ENCODE assay signal across 19 cellular contexts in the genomic region with DNA sequence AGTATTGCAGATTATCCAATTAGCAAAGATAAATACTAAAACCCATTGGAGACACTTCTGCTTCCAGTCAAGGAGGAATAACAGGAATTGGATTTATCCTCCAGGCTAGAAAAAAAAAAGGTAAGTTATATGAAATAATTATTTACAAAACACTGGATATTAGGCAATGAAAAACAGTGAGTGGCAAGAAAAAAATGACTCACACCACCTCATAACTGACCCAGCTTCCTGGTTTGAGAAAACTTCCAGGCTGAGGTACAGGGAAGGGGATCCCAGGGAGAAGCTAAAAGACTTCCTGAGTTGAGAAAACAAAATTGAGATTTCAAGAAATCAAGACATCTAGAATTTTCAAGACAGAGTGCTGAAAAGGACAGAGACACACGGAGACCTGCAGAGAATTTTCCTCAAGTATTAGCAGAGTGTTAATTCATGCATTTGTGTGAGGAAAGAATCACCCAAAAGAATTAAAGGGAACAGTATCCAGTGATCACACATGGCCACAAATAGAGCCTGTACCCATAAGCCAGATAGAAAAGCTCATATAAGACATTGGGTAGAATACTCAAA. TPM values are rescaled to one million over a fixed set of nuclear protein-coding genes. Genes with fewer than 3 reads are reported as not detected.
DNase-seq lines count a peak whose midpoint lies in the region; ATAC-seq and TF ChIP-seq lines count a peak whose summit lies in the region.
"Had no signal": no experiment of that assay in that cellular context is flagged by ENCODE, and none has a peak within 500 bp of the region (broad histone marks: within the 10 kb centered on the region; RNA-seq: fewer than 3 reads in every experiment).

No MANE protein-coding gene starts in this region.

- no TSS peak for BruUV-seq in PC-9 (replicated peaks; lab: Mats Ljungman, UMichigan)

- peak overlapping the region; percentile 60 for H3K27ac ChIP-seq in PC-9
- no peak overlapping the region for H3K27ac ChIP-seq in SK-N-SH (ENCODE audit: low read depth in 2 of 2, low read length in 1 of 2)
- H3K27ac ChIP-seq: 22Rv1 had no signal

- no peak for TF ChIP-seq RAD21 in SK-N-SH (IDR thresholded peaks at IDR 0.05; ENCODE audit: low read length)

- H3K79me2 ChIP-seq in PC-9 (ENCODE audit: low read depth) (no peaks in the 10 kb centered on the region), SK-N-SH (ENCODE audit: insufficient read depth) (no peaks in the 10 kb centered on the region)

- H3K4me2 ChIP-seq in PC-9 (peak overlapping the region; percentile 52), SK-N-SH (no peak overlapping the region)

- H3K36me3 ChIP-seq in PC-9 (ENCODE audit: low read depth) (no peaks in the 10 kb centered on the region), SK-N-SH (replicated peaks in 1 of 2; ENCODE audit: control insufficient read depth in 1 of 2, insufficient read depth in 2 of 2, low read length in 1 of 2) (no peaks in the 10 kb centered on the region)

- peak; percentile 23 for DNase-seq in DMS53 (lab: John Stamatoyannopoulos, UW)
- DNase-seq in DMS53 treated with DMSO at 0.1 percent for 48 hours (lab: John Stamatoyannopoulos, UW; ENCODE audit: unreplicated experiment), result no peak
- DNase-seq in PC-9, result peak in 1 of 2 experiments; percentile 79
- DNase-seq in epithelial cell of proximal tubule (ENCODE audit: low read depth), result peak; percentile 13
- peak; percentile 6 for DNase-seq in skeletal muscle cell (ENCODE audit: low read depth)
- no peak for DNase-seq in NOMO-1 treated with DMSO at 0.1 percent for 48 hours (lab: John Stamatoyannopoulos, UW; ENCODE audit: unreplicated experiment)
- no peak for DNase-seq in SK-N-SH
- DNase-seq: COR-L47, EL, GOT3, Kasumi-1, NCI-H1092 treated with DMSO at 0.1 percent for 48 hours, NCI-H146, NCI-H2081 treated with DMSO at 0.1 percent for 48 hours, SIG-M5 had no signal

- H3K9me2 ChIP-seq in PC-9 (ENCODE audit: insufficient read depth), result no peaks in the 10 kb centered on the region; the same call in 1 of the 2 replicates
- no peaks in the 10 kb centered on the region for H3K9me2 ChIP-seq in SK-N-SH

- H3K9me3 ChIP-seq in PC-9 (ENCODE audit: insufficient read depth, low read depth) (no peaks in the 10 kb centered on the region), SK-N-SH (no peaks in the 10 kb centered on the region)

- ATAC-seq in GM18505 (IDR thresholded peaks at IDR 0.05; ENCODE audit: unreplicated experiment), result no peak

- H3K27me3 ChIP-seq in PC-9 (ENCODE audit: insufficient read depth, low read depth) (no peaks in the 10 kb centered on the region), SK-N-SH (ENCODE audit: insufficient read depth) (no peaks in the 10 kb centered on the region)

- no peaks in the 10 kb centered on the region for H4K20me1 ChIP-seq in PC-9 (ENCODE audit: insufficient read depth)
- H4K20me1 ChIP-seq in SK-N-SH (ENCODE audit: insufficient read depth), result no peaks in the 10 kb centered on the region

- TF ChIP-seq POLR2A in GM18505 (IDR thresholded peaks at IDR 0.05; ENCODE audit: borderline replicate concordance, extremely low read depth, insufficient read depth, insufficient read length), result no peak

- CTCF ChIA-PET in PC-9 (lab: Charles Lee), result no interaction called here
- CTCF ChIA-PET in SK-N-SH (lab: Yijun Ruan, JAX), result no interaction called here

- TF ChIP-seq CTCF in PC-9 (conservative IDR thresholded peaks at IDR 0.05) (no peak), epithelial cell of proximal tubule (conservative IDR thresholded peaks at IDR 0.05; ENCODE audit: low read depth, low read length) (no peak), SK-N-SH (IDR thresholded peaks at IDR 0.05) (no peak)

- POLR2A ChIA-PET in PC-9 (lab: Charles Lee; ENCODE audit: unreplicated experiment), result no interaction called here
- POLR2A ChIA-PET in SK-N-SH (lab: Yijun Ruan, JAX), result no interaction called here

- H2AFZ ChIP-seq in PC-9 (no peak overlapping the region), SK-N-SH (ENCODE audit: low read depth) (no peak overlapping the region)

- H3K4me3 ChIP-seq in PC-9 (no peak overlapping the region), epithelial cell of proximal tubule (ENCODE audit: low read depth, low read length) (no peak overlapping the region), skeletal muscle cell (ENCODE audit: low read depth, low read length) (no peak overlapping the region), SK-N-SH (ENCODE audit: low read depth in 2 of 2, low read length in 1 of 2) (no peak overlapping the region)

- H3F3A ChIP-seq in PC-9 (ENCODE audit: insufficient read depth, low read depth) (peaks cover 22% of the 10 kb centered on the region), SK-N-SH (replicated peaks; ENCODE audit: insufficient read depth) (no peaks in the 10 kb centered on the region)

- H3K9ac ChIP-seq in SK-N-SH, result no peak overlapping the region

- intact Hi-C loops in PC-9 (cut with micrococcal nuclease; ENCODE audit: unreplicated experiment), result no loop called here

- WGBS in SK-N-SH (ENCODE audit: low lambda C conversion rate), result 3% methylated on average over 1 of the region's 1 CpG

- H3K4me1 ChIP-seq in PC-9 (replicated peaks; ENCODE audit: insufficient read depth), result peaks cover 31% of the 10 kb centered on the region
- no peaks in the 10 kb centered on the region for H3K4me1 ChIP-seq in SK-N-SH (ENCODE audit: control insufficient read depth in 1 of 2, insufficient read depth in 2 of 2, low read depth in 1 of 2, low read length in 1 of 2)

- no peak for TF ChIP-seq EP300 in SK-N-SH (IDR thresholded peaks at IDR 0.05; ENCODE audit: borderline replicate concordance in 1 of 2, low read depth in 1 of 2, low read length in 1 of 2)

TF ChIP-seq in SK-N-SH, 30 proteins besides CTCF, POLR2A, EP300 and RAD21:
- TF ChIP-seq POLR2AphosphoS5 (IDR thresholded peaks at IDR 0.05; ENCODE audit: low read depth, low read length) (no peak), RXRA (IDR thresholded peaks at IDR 0.05; ENCODE audit: borderline replicate concordance, low read depth) (no peak), TAF1 (IDR thresholded peaks at IDR 0.05; ENCODE audit: borderline replicate concordance, low read depth, low read length) (no peak), SMC3 (IDR thresholded peaks at IDR 0.05; ENCODE audit: low read depth, low read length) (no peak), JUND (IDR thresholded peaks at IDR 0.05) (no peak), GATA2 (CRISPR knock-in tag; IDR thresholded peaks at IDR 0.05) (no peak), FOXM1 (IDR thresholded peaks at IDR 0.05; ENCODE audit: low read depth) (no peak), MXI1 (IDR thresholded peaks at IDR 0.05; ENCODE audit: low read depth, low read length) (no peak), NFIC (IDR thresholded peaks at IDR 0.05; ENCODE audit: borderline replicate concordance) (no peak), EZH2phosphoT487 (IDR thresholded peaks at IDR 0.05; ENCODE audit: borderline replicate concordance, low read depth) (no peak), RFX5 (IDR thresholded peaks at IDR 0.05; ENCODE audit: low read length) (no peak), NRF1 (IDR thresholded peaks at IDR 0.05; ENCODE audit: low read depth, low read length) (no peak)
- TF ChIP-seq, protein P1, sequence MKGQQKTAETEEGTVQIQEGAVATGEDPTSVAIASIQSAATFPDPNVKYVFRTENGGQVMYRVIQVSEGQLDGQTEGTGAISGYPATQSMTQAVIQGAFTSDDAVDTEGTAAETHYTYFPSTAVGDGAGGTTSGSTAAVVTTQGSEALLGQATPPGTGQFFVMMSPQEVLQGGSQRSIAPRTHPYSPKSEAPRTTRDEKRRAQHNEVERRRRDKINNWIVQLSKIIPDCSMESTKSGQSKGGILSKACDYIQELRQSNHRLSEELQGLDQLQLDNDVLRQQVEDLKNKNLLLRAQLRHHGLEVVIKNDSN (IDR thresholded peaks at IDR 0.05; ENCODE audit: borderline replicate concordance, low read depth), result no peak
- TF ChIP-seq, protein P2, sequence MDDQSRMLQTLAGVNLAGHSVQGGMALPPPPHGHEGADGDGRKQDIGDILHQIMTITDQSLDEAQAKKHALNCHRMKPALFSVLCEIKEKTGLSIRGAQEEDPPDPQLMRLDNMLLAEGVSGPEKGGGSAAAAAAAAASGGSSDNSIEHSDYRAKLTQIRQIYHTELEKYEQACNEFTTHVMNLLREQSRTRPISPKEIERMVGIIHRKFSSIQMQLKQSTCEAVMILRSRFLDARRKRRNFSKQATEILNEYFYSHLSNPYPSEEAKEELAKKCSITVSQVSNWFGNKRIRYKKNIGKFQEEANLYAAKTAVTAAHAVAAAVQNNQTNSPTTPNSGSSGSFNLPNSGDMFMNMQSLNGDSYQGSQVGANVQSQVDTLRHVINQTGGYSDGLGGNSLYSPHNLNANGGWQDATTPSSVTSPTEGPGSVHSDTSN (IDR thresholded peaks at IDR 0.05), result no peak
- TF ChIP-seq, protein P3, sequence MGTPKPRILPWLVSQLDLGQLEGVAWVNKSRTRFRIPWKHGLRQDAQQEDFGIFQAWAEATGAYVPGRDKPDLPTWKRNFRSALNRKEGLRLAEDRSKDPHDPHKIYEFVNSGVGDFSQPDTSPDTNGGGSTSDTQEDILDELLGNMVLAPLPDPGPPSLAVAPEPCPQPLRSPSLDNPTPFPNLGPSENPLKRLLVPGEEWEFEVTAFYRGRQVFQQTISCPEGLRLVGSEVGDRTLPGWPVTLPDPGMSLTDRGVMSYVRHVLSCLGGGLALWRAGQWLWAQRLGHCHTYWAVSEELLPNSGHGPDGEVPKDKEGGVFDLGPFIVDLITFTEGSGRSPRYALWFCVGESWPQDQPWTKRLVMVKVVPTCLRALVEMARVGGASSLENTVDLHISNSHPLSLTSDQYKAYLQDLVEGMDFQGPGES (IDR thresholded peaks at IDR 0.05; ENCODE audit: low read depth, low read length), result no peak

RNA-seq across cellular contexts. Expression of a gene that starts 17.4 kb away (rescaled TPM):
- total RNA-seq in PC-9 (2021) (not detected in 2 replicates), epithelial cell of proximal tubule (under 0.01 TPM in 1 of 2 replicates, not detected in the other)
- not detected in 2 replicates for polyA plus RNA-seq in SK-N-SH (2012; rRNA removed)
- not detected in 2 replicates for polyA plus RNA-seq in SK-N-SH (2012; cell fraction: cytosol; rRNA removed)
- 0.01 and 0.02 TPM in 2 replicates for polyA plus RNA-seq in SK-N-SH (2012; cell fraction: nucleus; rRNA removed)
- polyA plus RNA-seq: AG04450, CD14-positive monocyte had no signal

Comparison
In these comparisons a context has a peak if more than half of its experiments do, and no peak if none do; other contexts are left out.
1. DNase-seq: peak in DMS53 (single experiment), epithelial cell of proximal tubule (single experiment) and skeletal muscle cell (single experiment); none in DMS53 treated with DMSO at 0.1 percent for 48 hours (single experiment), NOMO-1 treated with DMSO at 0.1 percent for 48 hours (single experiment) and SK-N-SH (single experiment).